Comparison of ENCODE assay signal across 14 cellular contexts in genomic region chr11:134537296-134537695, GRCh38.
"Had no signal": no experiment of that assay in that cellular context is flagged by ENCODE, and none has a peak within 500 bp of the region (broad histone marks: within the 10 kb centered on the region; RNA-seq: fewer than 3 reads in every experiment).

No MANE protein-coding gene starts in this region.

- H3K27ac Mint-ChIP-seq: activated CD8-positive, alpha-beta T cell treated with anti-CD3 and anti-CD28 coated beads, Interleukin-2, amount 10 ng/mL, durations not matched to agents 7 days and 5 days; stimulated activated effector memory CD8-positive, alpha-beta T cell treated with anti-CD3 and anti-CD28 coated beads, Interleukin-12 subunit alpha, Interleukin-12 subunit beta, amount 100 ng/mL, for 72 hours had no signal

- DNase-seq: activated CD4-positive, alpha-beta T cell treated with anti-CD3 and anti-CD28 coated beads for 4 hours; activated CD8-positive, alpha-beta T cell treated with anti-CD3 and anti-CD28 coated beads, Interleukin-2, amount 10 ng/mL, durations not matched to agents 7 days and 5 days; activated gamma-delta T cell treated with Interleukin-2 at 50 U/mL for 16 hours; activated T-cell treated with anti-CD3 and anti-CD28 coated beads, Interleukin-2, amount 50 U/mL, for 1 hour; colonic mucosa; effector memory CD4-positive, alpha-beta T cell; erythroblast; hippocampal formation; left cardiac atrium; lower lobe of right lung; midbrain; T-helper 9 cell; transverse colon had no signal

- ATAC-seq: activated CD8-positive, alpha-beta T cell treated with anti-CD3 and anti-CD28 coated beads, Interleukin-2, amount 10 ng/mL, durations not matched to agents 7 days and 5 days; left cardiac atrium; lower lobe of right lung; stimulated activated effector memory CD8-positive, alpha-beta T cell treated with anti-CD3 and anti-CD28 coated beads, Interleukin-12 subunit alpha, Interleukin-12 subunit beta, amount 100 ng/mL, for 72 hours had no signal

- H3K36me3 Mint-ChIP-seq: stimulated activated effector memory CD8-positive, alpha-beta T cell treated with anti-CD3 and anti-CD28 coated beads, Interleukin-12 subunit alpha, Interleukin-12 subunit beta, amount 100 ng/mL, for 72 hours had no signal

- H3K4me3 Mint-ChIP-seq: activated CD8-positive, alpha-beta T cell treated with anti-CD3 and anti-CD28 coated beads, Interleukin-2, amount 10 ng/mL, durations not matched to agents 7 days and 5 days; stimulated activated effector memory CD8-positive, alpha-beta T cell treated with anti-CD3 and anti-CD28 coated beads, Interleukin-12 subunit alpha, Interleukin-12 subunit beta, amount 100 ng/mL, for 72 hours had no signal

- H3K9me3 Mint-ChIP-seq: stimulated activated effector memory CD8-positive, alpha-beta T cell treated with anti-CD3 and anti-CD28 coated beads, Interleukin-12 subunit alpha, Interleukin-12 subunit beta, amount 100 ng/mL, for 72 hours had no signal
